In genomic region chr14:37469650-37470049, GRCh38 we compare ENCODE assay signal across 34 cellular contexts.
"Had no signal": no experiment of that assay in that cellular context is flagged by ENCODE, and none has a peak within 500 bp of the region (broad histone marks: within the 10 kb centered on the region; RNA-seq: fewer than 3 reads in every experiment).

No MANE protein-coding gene starts in this region.

- H3K36me3 ChIP-seq: MG63 had no signal

- DNase-seq: Karpas-422, Kasumi-1, MG63, MM.1S, MV-4-11, NCI-H1048, NCI-H1092, NCI-H1092 treated with DMSO at 0.1 percent for 48 hours, NCI-H1105, NCI-H1105 treated with DMSO at 0.1 percent for 48 hours, NCI-H1417, NCI-H1417 treated with DMSO at 0.1 percent for 48 hours, NCI-H1436, NCI-H1436 treated with DMSO at 0.1 percent for 48 hours, NCI-H146, NCI-H1694, NCI-H1694 treated with DMSO at 0.1 percent for 48 hours, NCI-H187, NCI-H187 treated with DMSO at 0.1 percent for 48 hours, NCI-H1930, NCI-H2029, NCI-H2029 treated with DMSO at 0.1 percent for 48 hours, NCI-H2081, NCI-H2081 treated with DMSO at 0.1 percent for 48 hours, NCI-H2107, NCI-H2171, NCI-H2171 treated with DMSO at 0.1 percent for 48 hours, NCI-H2227 treated with DMSO at 0.1 percent for 48 hours, NCI-H226, NCI-H345, NCI-H446, NCI-H446 treated with DMSO at 0.1 percent for 48 hours, NCI-H510A, NCI-H510A treated with DMSO at 0.1 percent for 48 hours had no signal

- H3K27me3 ChIP-seq: MG63 had no signal

- H3K4me3 ChIP-seq: MG63 had no signal

- H3K9me3 ChIP-seq: MG63 had no signal
